Comparison of ENCODE assay signal across 12 cellular contexts in genomic region chr12:40168868-40169267, GRCh38. TPM values are rescaled to one million over a fixed set of nuclear protein-coding genes. Genes with fewer than 3 reads are reported as not detected.
A peak's percentile ranks its signal among the peaks of the same experiment; 100 is the strongest.
DNase-seq lines count a peak whose midpoint lies in the region; ATAC-seq lines count a peak whose summit lies in the region.
"Had no signal": no experiment of that assay in that cellular context is flagged by ENCODE, and none has a peak within 500 bp of the region (broad histone marks: within the 10 kb centered on the region; RNA-seq: fewer than 3 reads in every experiment).

No MANE protein-coding gene starts in this region.

- H3K4me3 Mint-ChIP-seq in activated T-cell treated with anti-CD3 and anti-CD28 coated beads, Interleukin-2, amount 50 U/mL, for 4 hours, result no peak overlapping the region

- no peaks in the 10 kb centered on the region for H3K36me3 Mint-ChIP-seq in activated T-cell treated with anti-CD3 and anti-CD28 coated beads, Interleukin-2, amount 50 U/mL, for 4 hours (ENCODE audit: insufficient read depth)

- ATAC-seq in activated T-cell treated with anti-CD3 and anti-CD28 coated beads, Interleukin-2, amount 50 U/mL, for 4 hours, result peak; percentile 83 to 88
- peak; percentile 99 for ATAC-seq in HG02571 (IDR thresholded peaks at IDR 0.05; ENCODE audit: unreplicated experiment)
- ATAC-seq in HG03457 (IDR thresholded peaks at IDR 0.05; ENCODE audit: unreplicated experiment), result peak; percentile 82
- peak; percentile 69 for ATAC-seq in stimulated activated naive CD8-positive, alpha-beta T cell treated with anti-CD3 and anti-CD28 coated beads, Interleukin-15, Interleukin-2, amounts not matched to agents 100 U/mL and 50 U/mL, for 24 hours
- ATAC-seq: gastroesophageal sphincter had no signal

- no peak for DNase-seq in activated T-cell treated with anti-CD3 and anti-CD28 coated beads, Interleukin-2, amount 50 U/mL, for 4 hours
- DNase-seq in activated T-cell treated with anti-CD3 and anti-CD28 coated beads for 4 hours, result no peak
- no peak for DNase-seq in stimulated activated naive CD8-positive, alpha-beta T cell treated with anti-CD3 and anti-CD28 coated beads, Interleukin-15, Interleukin-2, amounts not matched to agents 100 U/mL and 50 U/mL, for 24 hours
- no peak for DNase-seq in NCI-H2107 treated with DMSO at 0.1 percent for 48 hours (lab: John Stamatoyannopoulos, UW; ENCODE audit: unreplicated experiment)
- no peak for DNase-seq in hypothalamus (lab: John Stamatoyannopoulos, UW)
- no peak for DNase-seq in AG08396 (ENCODE audit: low spot score)
- DNase-seq: activated CD4-positive, alpha-beta T cell treated with anti-CD3 and anti-CD28 coated beads, Interleukin-2, amount 50 U/mL, for 48 hours; central memory CD4-positive, alpha-beta T cell; OCI-M1 had no signal

- H3K4me1 Mint-ChIP-seq in activated T-cell treated with anti-CD3 and anti-CD28 coated beads, Interleukin-2, amount 50 U/mL, for 4 hours (ENCODE audit: low read depth), result peaks cover 10% of the 10 kb centered on the region

- peaks cover 3% of the 10 kb centered on the region for H3K27me3 Mint-ChIP-seq in activated T-cell treated with anti-CD3 and anti-CD28 coated beads, Interleukin-2, amount 50 U/mL, for 4 hours (ENCODE audit: low read depth)

- peaks cover 6% of the 10 kb centered on the region for H3K9me3 Mint-ChIP-seq in activated T-cell treated with anti-CD3 and anti-CD28 coated beads, Interleukin-2, amount 50 U/mL, for 4 hours

RNA-seq across cellular contexts. Expression of gene LRRK2, which starts 55.9 kb away (rescaled TPM):
- under 1 TPM; 0.16 to 0.21 (median 0.20) TPM for total RNA-seq in activated T-cell treated with anti-CD3 and anti-CD28 coated beads, Interleukin-2, amount 50 U/mL, for 4 hours
